In genomic region chr7:142459557-142459963, GRCh38 we compare ENCODE assay signal across 9 cellular contexts.
DNase-seq lines count a peak whose midpoint lies in the region; TF ChIP-seq lines count a peak whose summit lies in the region.
"Had no signal": no experiment of that assay in that cellular context is flagged by ENCODE, and none has a peak within 500 bp of the region (broad histone marks: within the 10 kb centered on the region; RNA-seq: fewer than 3 reads in every experiment).

No MANE protein-coding gene starts in this region.

- no peaks in the 10 kb centered on the region for H3K79me1 ChIP-seq in H9 (ENCODE audit: insufficient read depth, low read depth, low read length, poor library complexity, severe bottlenecking)
- no peaks in the 10 kb centered on the region for H3K79me1 ChIP-seq in neuronal stem cell (ENCODE audit: low read depth, low read length)

- peaks cover 2% of the 10 kb centered on the region for H3K23me2 ChIP-seq in H9 (ENCODE audit: insufficient read length, low read depth, low read length, poor library complexity, severe bottlenecking)

- H3K18ac ChIP-seq in H9 (ENCODE audit: insufficient read length, low read depth, low read length) (no peak overlapping the region), neuronal stem cell (ENCODE audit: low read length) (no peak overlapping the region)

- H3K36me3 ChIP-seq in fibroblast of lung (ENCODE audit: control insufficient read depth, insufficient read depth, low read length) (no peaks in the 10 kb centered on the region), neuronal stem cell (replicated peaks in 1 of 2; ENCODE audit: control insufficient read depth in 2 of 2, insufficient read depth in 2 of 2, low read length in 2 of 2) (no peaks in the 10 kb centered on the region)

- H3K27ac Mint-ChIP-seq in H9 = no peak overlapping the region; a peak in 2 of 7 replicates

- peaks cover 3% of the 10 kb centered on the region; the same call in 1 of the 2 replicates for H3K27me3 Mint-ChIP-seq in H9 (ENCODE audit: low read depth)

- H4K8ac ChIP-seq in H9 (replicated peaks; ENCODE audit: insufficient read length, low read depth, low read length) = no peak overlapping the region
- H4K8ac ChIP-seq in neuronal stem cell (ENCODE audit: low read depth, low read length) = no peak overlapping the region

- POLR2A ChIA-PET in AG04449 (lab: Yijun Ruan, JAX) = no interaction called here

- H2BK12ac ChIP-seq in H9 (ENCODE audit: insufficient read length, low read depth, low read length) (no peak overlapping the region), neuronal stem cell (ENCODE audit: low read length) (no peak overlapping the region)

- H3K27me3 ChIP-seq in H9 (ENCODE audit: insufficient read depth, low read length) (no peaks in the 10 kb centered on the region), fibroblast of lung (ENCODE audit: control insufficient read depth, insufficient read depth, low read length) (no peaks in the 10 kb centered on the region), neuronal stem cell (ENCODE audit: control insufficient read depth in 3 of 3, insufficient read depth in 3 of 3, low read depth in 1 of 3, low read length in 3 of 3) (peaks cover 0 to 1% (median 0%) of the 10 kb centered on the region in 3 experiments)

- no peak overlapping the region for H4K5ac ChIP-seq in H9 (ENCODE audit: insufficient read length, low read depth, low read length)

- H3K4ac ChIP-seq in H9 (ENCODE audit: low read depth, low read length) (no peak overlapping the region), neuronal stem cell (ENCODE audit: low read length) (no peak overlapping the region)

- H2BK120ac ChIP-seq in H9 (ENCODE audit: low read depth, low read length, poor library complexity, severe bottlenecking) = no peak overlapping the region
- H2BK120ac ChIP-seq in neuronal stem cell (ENCODE audit: low read depth, low read length) = no peak overlapping the region

- H3K4me2 ChIP-seq in H9 (ENCODE audit: insufficient read depth, insufficient read length, low read length) (no peak overlapping the region), fibroblast of lung (ENCODE audit: extremely low read depth, insufficient read depth, low read length) (no peak overlapping the region), neuronal stem cell (ENCODE audit: insufficient read depth, low read length, poor library complexity, severe bottlenecking) (no peak overlapping the region)

- H3K79me2 ChIP-seq in H9 (ENCODE audit: insufficient read depth, low read length) (no peaks in the 10 kb centered on the region), fibroblast of lung (ENCODE audit: control insufficient read depth, insufficient read depth, low read length) (no peaks in the 10 kb centered on the region)

- DNase-seq in AG04449 (ENCODE audit: low read depth, low spot score) = no peak
- peak; percentile 68 for DNase-seq in GM03348 (ENCODE audit: low spot score)
- DNase-seq in H9 = peak; percentile 51
- peak; percentile 83 to 91 for DNase-seq in Kasumi-1 (lab: John Stamatoyannopoulos, UW)
- peak; percentile 70 for DNase-seq in SW480 (ENCODE audit: low spot score)
- peak; percentile 77 to 90 for DNase-seq in fibroblast of lung (ENCODE audit: low read depth in 2 of 2)
- peak; percentile 53 for DNase-seq in neuronal stem cell (ENCODE audit: low spot score)
- no peak for DNase-seq in ecto neural progenitor cell (ENCODE audit: low spot score)
- DNase-seq: naive B cell had no signal

- H3K14ac ChIP-seq in H9 (ENCODE audit: insufficient read depth, low read length) (no peak overlapping the region), neuronal stem cell (ENCODE audit: low read length) (no peak overlapping the region)

- H2AFZ ChIP-seq in H9 (ENCODE audit: low read length) (no peak overlapping the region), fibroblast of lung (ENCODE audit: low read length) (no peak overlapping the region), neuronal stem cell (ENCODE audit: low read length) (no peak overlapping the region)

- no peak overlapping the region for H3K4me3 ChIP-seq in AG04449 (ENCODE audit: low read depth, low read length)
- H3K4me3 ChIP-seq in fibroblast of lung (replicated peaks in 1 of 4; ENCODE audit: control extremely low read depth in 1 of 4, insufficient read depth in 1 of 4, low read depth in 3 of 4, low read length in 4 of 4) = no peak overlapping the region
- H3K4me3 ChIP-seq in neuronal stem cell (ENCODE audit: low read length in 2 of 2) = no peak overlapping the region

- H3K9me3 Mint-ChIP-seq in H9 = no peaks in the 10 kb centered on the region
- H3K9me3 Mint-ChIP-seq: naive B cell had no signal

- no peak overlapping the region for H3T11ph ChIP-seq in H9 (ENCODE audit: low read length)

- no peak overlapping the region for H4K91ac ChIP-seq in H9 (ENCODE audit: insufficient read length, low read depth, low read length)
- H4K91ac ChIP-seq in neuronal stem cell (ENCODE audit: low read depth, low read length, poor library complexity) = no peak overlapping the region

- H2AK5ac ChIP-seq in H9 (ENCODE audit: insufficient read length, low read length) (no peak overlapping the region), neuronal stem cell (ENCODE audit: low read depth, low read length) (no peak overlapping the region)

- no peak overlapping the region for H2BK20ac ChIP-seq in H9 (ENCODE audit: low read depth, low read length, poor library complexity, severe bottlenecking)

- H3K9ac ChIP-seq in H9 (ENCODE audit: extremely low read depth, insufficient read length, low read length) = no peak overlapping the region
- no peak overlapping the region for H3K9ac ChIP-seq in fibroblast of lung (ENCODE audit: insufficient read depth, low read length)
- no peak overlapping the region for H3K9ac ChIP-seq in neuronal stem cell (ENCODE audit: low read depth, low read length, poor library complexity)

- H3K4me1 ChIP-seq in H9 (ENCODE audit: insufficient read depth, low read length) (0 out of 2 replicates have a peak, but pooled peaks cover 3% of the 10 kb centered on the region), fibroblast of lung (ENCODE audit: control insufficient read depth, extremely low read depth, insufficient read depth, low read length) (peaks cover 23% of the 10 kb centered on the region), neuronal stem cell (ENCODE audit: control insufficient read depth in 2 of 2, insufficient read depth in 1 of 2, low read depth in 1 of 2, low read length in 2 of 2) (no peaks in the 10 kb centered on the region)

- WGBS in H9 (ENCODE audit: extremely low coverage, insufficient read length, low lambda C conversion rate) = no CpG with 5 or more reads among the region's 5 CpGs
- WGBS in neuronal stem cell (ENCODE audit: extremely low coverage in 2 of 2, insufficient read length in 2 of 2, insufficient replicate concordance in 1 of 2), 2 donors = no CpG with 5 or more reads among the region's 5 CpGs

- H3K36me3 Mint-ChIP-seq in H9 (ENCODE audit: insufficient read depth in 1 of 3, low read depth in 3 of 3) = no peaks in the 10 kb centered on the region
- H3K36me3 Mint-ChIP-seq: naive B cell had no signal

- H4K20me1 ChIP-seq in H9 (ENCODE audit: control insufficient read depth, insufficient read depth, insufficient read length) = no peaks in the 10 kb centered on the region
- H4K20me1 ChIP-seq in fibroblast of lung (ENCODE audit: control insufficient read depth, extremely low read depth, insufficient read depth, low read length) = no peaks in the 10 kb centered on the region

- peaks cover 8 to 9% of the 10 kb centered on the region in 2 experiments for H3K4me1 Mint-ChIP-seq in H9

- CTCF ChIA-PET in AG04449 (lab: Yijun Ruan, JAX) = interaction anchor here (0.8 to 47.3 kb wide), 29 partner anchors 10 to 546 kb away, joined by 3 to 2267 read pairs (median 5); no protein-coding TSS in a partner anchor

- H2BK15ac ChIP-seq in H9 (ENCODE audit: low read depth, low read length) (no peak overlapping the region), neuronal stem cell (ENCODE audit: low read length) (no peak overlapping the region)

- H3K23ac ChIP-seq in H9 (ENCODE audit: insufficient read length, low read depth, low read length) (no peak overlapping the region), neuronal stem cell (ENCODE audit: low read depth, low read length, poor library complexity) (no peak overlapping the region)

- H3K56ac ChIP-seq in H9 (ENCODE audit: insufficient read length, low read depth, low read length) = no peak overlapping the region

- H2BK5ac ChIP-seq in H9 (ENCODE audit: insufficient read length, low read length) = no peak overlapping the region
- H2BK5ac ChIP-seq in neuronal stem cell (ENCODE audit: low read length) = no peak overlapping the region

- H3K9me3 ChIP-seq in H9 (ENCODE audit: control insufficient read depth, low read depth, low read length) (no peaks in the 10 kb centered on the region), fibroblast of lung (ENCODE audit: control insufficient read depth, insufficient read depth, low read depth, low read length) (no peaks in the 10 kb centered on the region), neuronal stem cell (replicated peaks in 1 of 2; ENCODE audit: control insufficient read depth in 2 of 2, insufficient read depth in 1 of 2, low read depth in 1 of 2, low read length in 2 of 2) (no peaks in the 10 kb centered on the region)

- TF ChIP-seq CTCF in AG04449 (IDR thresholded peaks at IDR 0.05; ENCODE audit: insufficient read depth, low read length, missing control alignments) (peak; percentile 69), H9 (conservative IDR thresholded peaks at IDR 0.05) (peak; percentile 83), fibroblast of lung (conservative IDR thresholded peaks at IDR 0.05 in 1 of 2, IDR thresholded peaks at IDR 0.05 in 1 of 2; ENCODE audit: low read depth in 1 of 2, low read length in 2 of 2) (peak; percentile 78 to 79)

- H3K4me3 Mint-ChIP-seq in H9 = no peak overlapping the region
- H3K4me3 Mint-ChIP-seq: naive B cell had no signal

- H3K27ac ChIP-seq in H9 (ENCODE audit: insufficient read length, low read depth, low read length) (no peak overlapping the region), fibroblast of lung (ENCODE audit: insufficient read depth, low read length) (peak overlapping the region; percentile 42), neuronal stem cell (replicated peaks; ENCODE audit: low read length) (no peak overlapping the region)

Comparison
In these comparisons a context has a peak if more than half of its experiments do, and no peak if none do; other contexts are left out.
1. DNase-seq: peak in GM03348 (single experiment), H9 (single experiment), Kasumi-1 (2 of 2), SW480 (single experiment), fibroblast of lung (2 of 2) and neuronal stem cell (single experiment); none in AG04449 (single experiment) and ecto neural progenitor cell (single experiment).
2. Peak in every context shown above with its lines, with median percentiles within 50 percentile points of each other: CTCF ChIP-seq.